Comparison of ENCODE assay signal across 16 cellular contexts in genomic region chr4:155624478-155624877, GRCh38. TPM values are rescaled to one million over a fixed set of nuclear protein-coding genes. Genes with fewer than 3 reads are reported as not detected.
DNase-seq lines count a peak whose midpoint lies in the region; ATAC-seq, FAIRE-seq and TF ChIP-seq lines count a peak whose summit lies in the region.
"Had no signal": no experiment of that assay in that cellular context is flagged by ENCODE, and none has a peak within 500 bp of the region (broad histone marks: within the 10 kb centered on the region; RNA-seq: fewer than 3 reads in every experiment).

No MANE protein-coding gene starts in this region.

- H3K79me2 ChIP-seq in osteoblast (ENCODE audit: insufficient read depth, low read length): no peaks in the 10 kb centered on the region

- H3K27me3 Mint-ChIP-seq in CD14-positive monocyte (ENCODE audit: low read depth in 3 of 3): peaks cover 0 to 1% (median 0%) of the 10 kb centered on the region in 3 donors
- no peaks in the 10 kb centered on the region for H3K27me3 Mint-ChIP-seq in stimulated activated naive CD8-positive, alpha-beta T cell treated with anti-CD3 and anti-CD28 coated beads, Interleukin-15, amount 100 ng/mL, for 72 hours
- H3K27me3 Mint-ChIP-seq: IgD-negative memory B cell had no signal

- no peaks in the 10 kb centered on the region for H4K20me1 ChIP-seq in osteoblast (ENCODE audit: insufficient read depth, low read length)

- peak; percentile 94 for FAIRE-seq in RCC 7860 (lab: Jason Lieb, UNC)

- TF ChIP-seq CTCF in spleen (IDR thresholded peaks at IDR 0.05 in 8 of 11, conservative IDR thresholded peaks at IDR 0.05 in 3 of 11) (no peak), CD14-positive monocyte (IDR thresholded peaks at IDR 0.05) (no peak), osteoblast (IDR thresholded peaks at IDR 0.05; ENCODE audit: extremely low read depth, low read depth, low read length) (no peak)

- H3K27ac Mint-ChIP-seq in CD14-positive monocyte: no peak overlapping the region
- H3K27ac Mint-ChIP-seq in stimulated activated naive CD8-positive, alpha-beta T cell treated with anti-CD3 and anti-CD28 coated beads, Interleukin-15, amount 100 ng/mL, for 72 hours: no peak overlapping the region
- H3K27ac Mint-ChIP-seq: IgD-negative memory B cell had no signal

- no peaks in the 10 kb centered on the region for H3K36me3 ChIP-seq in spleen
- no peaks in the 10 kb centered on the region for H3K36me3 ChIP-seq in osteoblast (ENCODE audit: insufficient read depth, low read length)
- H3K36me3 ChIP-seq: adrenal gland, BE2C, gastroesophageal sphincter had no signal

- H3K9me3 ChIP-seq in spleen (no peaks in the 10 kb centered on the region), osteoblast (ENCODE audit: low read depth, low read length) (no peaks in the 10 kb centered on the region)
- H3K9me3 ChIP-seq: adrenal gland, BE2C, gastroesophageal sphincter had no signal

- H3K36me3 Mint-ChIP-seq in CD14-positive monocyte: no peaks in the 10 kb centered on the region
- H3K36me3 Mint-ChIP-seq: IgD-negative memory B cell had no signal

- intact Hi-C loops in spleen (cut with DNase I; ENCODE audit: low total_unique reads): no loop called here
- intact Hi-C loops in CD14-positive monocyte (cut with micrococcal nuclease): no loop called here

- DNase-seq in RCC 7860 (ENCODE audit: low spot score): peak; percentile 78
- DNase-seq in spleen: no peak
- DNase-seq in CD14-positive monocyte (ENCODE audit: low spot score): no peak
- DNase-seq in osteoblast (ENCODE audit: insufficient read length, low spot score, missing footprints): no peak
- no peak for DNase-seq in stimulated activated naive CD8-positive, alpha-beta T cell treated with anti-CD3 and anti-CD28 coated beads, Interleukin-15, amount 100 ng/mL, for 72 hours
- DNase-seq: activated CD8-positive, alpha-beta memory T cell treated with anti-CD3 and anti-CD28 coated beads, Interleukin-2, amount 50 U/mL, for 48 hours; adrenal gland; BE2C; effector CD8-positive, alpha-beta T cell; Right ventricle myocardium superior had no signal

- ATAC-seq in GM18520 (IDR thresholded peaks at IDR 0.05; ENCODE audit: unreplicated experiment) (peak; percentile 97), GM21515 (IDR thresholded peaks at IDR 0.05; ENCODE audit: unreplicated experiment) (peak; percentile 82), HG03064 (IDR thresholded peaks at IDR 0.05; ENCODE audit: low read depth, unreplicated experiment) (peak; percentile 98)
- no peak for ATAC-seq in stimulated activated naive CD8-positive, alpha-beta T cell treated with anti-CD3 and anti-CD28 coated beads, Interleukin-15, amount 100 ng/mL, for 72 hours
- ATAC-seq: gastroesophageal sphincter had no signal

- H3K4me1 Mint-ChIP-seq in CD14-positive monocyte: no peaks in the 10 kb centered on the region
- peaks cover 22% of the 10 kb centered on the region for H3K4me1 Mint-ChIP-seq in stimulated activated naive CD8-positive, alpha-beta T cell treated with anti-CD3 and anti-CD28 coated beads, Interleukin-15, amount 100 ng/mL, for 72 hours
- H3K4me1 Mint-ChIP-seq: IgD-negative memory B cell had no signal

- peaks cover 0 to 2% (median 0%) of the 10 kb centered on the region in 6 donors for H3K4me1 ChIP-seq in spleen
- H3K4me1 ChIP-seq in osteoblast (ENCODE audit: insufficient read depth, low read length): peaks cover 3% of the 10 kb centered on the region
- H3K4me1 ChIP-seq: adrenal gland had no signal

- no peak for TF ChIP-seq POLR2A in spleen (IDR thresholded peaks at IDR 0.05)

- H3K4me3 Mint-ChIP-seq in CD14-positive monocyte: no peak overlapping the region
- H3K4me3 Mint-ChIP-seq in stimulated activated naive CD8-positive, alpha-beta T cell treated with anti-CD3 and anti-CD28 coated beads, Interleukin-15, amount 100 ng/mL, for 72 hours: no peak overlapping the region
- H3K4me3 Mint-ChIP-seq: IgD-negative memory B cell had no signal

- no peak overlapping the region for H3K4me2 ChIP-seq in osteoblast (ENCODE audit: insufficient read depth, low read length)

- no peaks in the 10 kb centered on the region for H3K27me3 ChIP-seq in spleen (replicated peaks in 1 of 7)
- no peaks in the 10 kb centered on the region for H3K27me3 ChIP-seq in osteoblast (ENCODE audit: insufficient read depth, low read length)
- H3K27me3 ChIP-seq: adrenal gland, BE2C, gastroesophageal sphincter had no signal

- H3K27ac ChIP-seq in spleen (no peak overlapping the region), osteoblast (ENCODE audit: low read depth, low read length) (no peak overlapping the region)
- H3K27ac ChIP-seq: adrenal gland, gastroesophageal sphincter had no signal

- no peak overlapping the region for H2AFZ ChIP-seq in osteoblast (ENCODE audit: low read length)

- H3K9me3 Mint-ChIP-seq in CD14-positive monocyte: no peaks in the 10 kb centered on the region
- H3K9me3 Mint-ChIP-seq in stimulated activated naive CD8-positive, alpha-beta T cell treated with anti-CD3 and anti-CD28 coated beads, Interleukin-15, amount 100 ng/mL, for 72 hours: no peaks in the 10 kb centered on the region
- H3K9me3 Mint-ChIP-seq: IgD-negative memory B cell had no signal

- H3K4me3 ChIP-seq in spleen: no peak overlapping the region
- H3K4me3 ChIP-seq in osteoblast (ENCODE audit: insufficient read depth, low read length): no peak overlapping the region
- H3K4me3 ChIP-seq: adrenal gland, gastroesophageal sphincter, lung had no signal

RNA-seq across cellular contexts. Expression of gene GUCY1A1, which starts 42.2 kb away (rescaled TPM):
- total RNA-seq in spleen (10 to 100 TPM; 19.0 to 44.9 (median 29.9) TPM), osteoblast (0.29 TPM in 1 of 2 replicates, not detected in the other)
- polyA plus RNA-seq in spleen (1 to 10 TPM; 2.0 to 2.7 (median 2.7) TPM), CD14-positive monocyte (1 to 10 TPM in 1 of 2 donors, under 1 TPM in 1; 0.88 to 1.2 TPM)
- polyA plus RNA-seq: IgD-negative memory B cell had no signal

Comparison
In these comparisons a context has a peak if more than half of its experiments do, and no peak if none do; other contexts are left out.
1. RNA of gene GUCY1A1, which starts 42.2 kb away (total RNA-seq): 19.0 to 44.9 TPM in spleen; 0.29 TPM in osteoblast; every median in the first group is over 10 times any median in the second.